1 cellular context compared by ENCODE assay signal in the genomic region with DNA sequence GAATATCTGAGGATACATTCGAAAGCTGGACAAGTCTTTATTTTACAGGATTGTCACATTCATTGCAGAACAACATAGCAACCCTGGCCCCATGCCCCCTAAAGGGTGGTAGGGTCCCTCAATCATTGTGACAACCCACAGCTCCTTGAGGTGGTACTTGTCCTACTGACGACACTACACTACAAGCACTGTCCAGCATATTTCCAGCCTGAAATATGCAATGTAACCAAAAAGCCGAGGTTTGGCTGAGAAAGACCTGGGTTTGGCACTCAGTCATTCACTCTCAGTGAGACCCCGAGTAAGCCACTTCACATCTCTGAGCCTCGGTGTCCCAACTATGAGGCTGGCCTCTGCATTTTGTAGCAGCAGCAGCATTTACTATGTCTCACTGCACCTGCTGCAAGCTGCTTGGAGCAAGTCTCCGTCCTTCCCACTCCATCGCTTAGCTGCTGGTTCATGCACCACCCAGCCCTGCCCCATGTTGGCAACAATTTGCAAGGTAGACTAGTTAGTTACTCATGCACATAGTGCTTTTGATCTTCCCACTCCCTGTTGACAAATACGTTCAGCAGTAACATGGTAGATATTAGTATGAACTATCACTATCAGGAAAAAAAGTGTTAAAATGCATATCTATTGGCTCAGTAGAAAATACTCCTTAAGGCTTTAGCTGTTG.
A peak's percentile ranks its signal among the peaks of the same experiment; 100 is the strongest.
TF ChIP-seq lines count a peak whose summit lies in the region.

No MANE protein-coding gene starts in this region.

TF ChIP-seq in HEK293, 187 proteins besides CTCF, POLR2A, EP300 and RAD21 (continued from another document):
- TF ChIP-seq REST (tag by site-specific recombination; IDR thresholded peaks at IDR 0.05) (peak; percentile 80), ZNF596 (tag by site-specific recombination; IDR thresholded peaks at IDR 0.05) (no peak), REPIN1 (tag by site-specific recombination; IDR thresholded peaks at IDR 0.05; ENCODE audit: low read depth) (no peak)
